Comparison of ENCODE assay signal across 1 cellular context in the genomic region with DNA sequence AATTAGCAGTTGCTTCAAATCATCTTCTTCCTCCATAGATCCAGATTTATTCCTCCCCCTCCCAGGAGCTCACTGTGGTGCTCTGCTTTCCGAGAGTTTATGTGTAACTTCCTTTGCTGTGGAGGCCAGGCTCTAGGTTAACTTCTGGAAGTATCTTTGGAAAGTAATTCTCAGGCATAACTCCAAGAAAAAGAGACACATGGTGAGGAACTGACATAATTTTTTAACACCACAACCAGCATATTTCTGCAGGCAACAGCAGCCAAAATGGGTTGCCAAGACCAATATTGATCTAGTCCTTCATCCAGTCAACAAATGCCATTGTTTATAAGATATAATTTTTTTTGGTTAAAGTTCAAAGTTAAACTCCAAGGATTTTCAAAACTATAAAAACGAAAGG.
TF ChIP-seq lines count a peak whose summit lies in the region.

No MANE protein-coding gene starts in this region.

TF ChIP-seq in HepG2, 621 proteins besides CTCF, POLR2A, EP300 and RAD21:
- TF ChIP-seq TBP (CRISPR knock-in tag; IDR thresholded peaks at IDR 0.05) (no peak), SUZ12 (IDR thresholded peaks at IDR 0.05; ENCODE audit: low read depth, low read length) (no peak), ZBTB42 (CRISPR knock-in tag; IDR thresholded peaks at IDR 0.05) (no peak), PITX1 (CRISPR knock-in tag; IDR thresholded peaks at IDR 0.05) (no peak), DNMT1 (CRISPR knock-in tag; IDR thresholded peaks at IDR 0.05) (no peak), MIER2 (CRISPR knock-in tag; IDR thresholded peaks at IDR 0.05) (no peak)
- TF ChIP-seq, protein P1, sequence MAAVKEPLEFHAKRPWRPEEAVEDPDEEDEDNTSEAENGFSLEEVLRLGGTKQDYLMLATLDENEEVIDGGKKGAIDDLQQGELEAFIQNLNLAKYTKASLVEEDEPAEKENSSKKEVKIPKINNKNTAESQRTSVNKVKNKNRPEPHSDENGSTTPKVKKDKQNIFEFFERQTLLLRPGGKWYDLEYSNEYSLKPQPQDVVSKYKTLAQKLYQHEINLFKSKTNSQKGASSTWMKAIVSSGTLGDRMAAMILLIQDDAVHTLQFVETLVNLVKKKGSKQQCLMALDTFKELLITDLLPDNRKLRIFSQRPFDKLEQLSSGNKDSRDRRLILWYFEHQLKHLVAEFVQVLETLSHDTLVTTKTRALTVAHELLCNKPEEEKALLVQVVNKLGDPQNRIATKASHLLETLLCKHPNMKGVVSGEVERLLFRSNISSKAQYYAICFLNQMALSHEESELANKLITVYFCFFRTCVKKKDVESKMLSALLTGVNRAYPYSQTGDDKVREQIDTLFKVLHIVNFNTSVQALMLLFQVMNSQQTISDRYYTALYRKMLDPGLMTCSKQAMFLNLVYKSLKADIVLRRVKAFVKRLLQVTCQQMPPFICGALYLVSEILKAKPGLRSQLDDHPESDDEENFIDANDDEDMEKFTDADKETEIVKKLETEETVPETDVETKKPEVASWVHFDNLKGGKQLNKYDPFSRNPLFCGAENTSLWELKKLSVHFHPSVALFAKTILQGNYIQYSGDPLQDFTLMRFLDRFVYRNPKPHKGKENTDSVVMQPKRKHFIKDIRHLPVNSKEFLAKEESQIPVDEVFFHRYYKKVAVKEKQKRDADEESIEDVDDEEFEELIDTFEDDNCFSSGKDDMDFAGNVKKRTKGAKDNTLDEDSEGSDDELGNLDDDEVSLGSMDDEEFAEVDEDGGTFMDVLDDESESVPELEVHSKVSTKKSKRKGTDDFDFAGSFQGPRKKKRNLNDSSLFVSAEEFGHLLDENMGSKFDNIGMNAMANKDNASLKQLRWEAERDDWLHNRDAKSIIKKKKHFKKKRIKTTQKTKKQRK (IDR thresholded peaks at IDR 0.05; ENCODE audit: low read length), result no peak
- TF ChIP-seq, protein P2, sequence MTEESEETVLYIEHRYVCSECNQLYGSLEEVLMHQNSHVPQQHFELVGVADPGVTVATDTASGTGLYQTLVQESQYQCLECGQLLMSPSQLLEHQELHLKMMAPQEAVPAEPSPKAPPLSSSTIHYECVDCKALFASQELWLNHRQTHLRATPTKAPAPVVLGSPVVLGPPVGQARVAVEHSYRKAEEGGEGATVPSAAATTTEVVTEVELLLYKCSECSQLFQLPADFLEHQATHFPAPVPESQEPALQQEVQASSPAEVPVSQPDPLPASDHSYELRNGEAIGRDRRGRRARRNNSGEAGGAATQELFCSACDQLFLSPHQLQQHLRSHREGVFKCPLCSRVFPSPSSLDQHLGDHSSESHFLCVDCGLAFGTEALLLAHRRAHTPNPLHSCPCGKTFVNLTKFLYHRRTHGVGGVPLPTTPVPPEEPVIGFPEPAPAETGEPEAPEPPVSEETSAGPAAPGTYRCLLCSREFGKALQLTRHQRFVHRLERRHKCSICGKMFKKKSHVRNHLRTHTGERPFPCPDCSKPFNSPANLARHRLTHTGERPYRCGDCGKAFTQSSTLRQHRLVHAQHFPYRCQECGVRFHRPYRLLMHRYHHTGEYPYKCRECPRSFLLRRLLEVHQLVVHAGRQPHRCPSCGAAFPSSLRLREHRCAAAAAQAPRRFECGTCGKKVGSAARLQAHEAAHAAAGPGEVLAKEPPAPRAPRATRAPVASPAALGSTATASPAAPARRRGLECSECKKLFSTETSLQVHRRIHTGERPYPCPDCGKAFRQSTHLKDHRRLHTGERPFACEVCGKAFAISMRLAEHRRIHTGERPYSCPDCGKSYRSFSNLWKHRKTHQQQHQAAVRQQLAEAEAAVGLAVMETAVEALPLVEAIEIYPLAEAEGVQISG (CRISPR knock-in tag; IDR thresholded peaks at IDR 0.05), result no peak
- TF ChIP-seq, protein P3, sequence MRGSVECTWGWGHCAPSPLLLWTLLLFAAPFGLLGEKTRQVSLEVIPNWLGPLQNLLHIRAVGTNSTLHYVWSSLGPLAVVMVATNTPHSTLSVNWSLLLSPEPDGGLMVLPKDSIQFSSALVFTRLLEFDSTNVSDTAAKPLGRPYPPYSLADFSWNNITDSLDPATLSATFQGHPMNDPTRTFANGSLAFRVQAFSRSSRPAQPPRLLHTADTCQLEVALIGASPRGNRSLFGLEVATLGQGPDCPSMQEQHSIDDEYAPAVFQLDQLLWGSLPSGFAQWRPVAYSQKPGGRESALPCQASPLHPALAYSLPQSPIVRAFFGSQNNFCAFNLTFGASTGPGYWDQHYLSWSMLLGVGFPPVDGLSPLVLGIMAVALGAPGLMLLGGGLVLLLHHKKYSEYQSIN (CRISPR knock-in tag; IDR thresholded peaks at IDR 0.05; ENCODE audit: borderline replicate concordance), result no peak
- TF ChIP-seq, protein P4, sequence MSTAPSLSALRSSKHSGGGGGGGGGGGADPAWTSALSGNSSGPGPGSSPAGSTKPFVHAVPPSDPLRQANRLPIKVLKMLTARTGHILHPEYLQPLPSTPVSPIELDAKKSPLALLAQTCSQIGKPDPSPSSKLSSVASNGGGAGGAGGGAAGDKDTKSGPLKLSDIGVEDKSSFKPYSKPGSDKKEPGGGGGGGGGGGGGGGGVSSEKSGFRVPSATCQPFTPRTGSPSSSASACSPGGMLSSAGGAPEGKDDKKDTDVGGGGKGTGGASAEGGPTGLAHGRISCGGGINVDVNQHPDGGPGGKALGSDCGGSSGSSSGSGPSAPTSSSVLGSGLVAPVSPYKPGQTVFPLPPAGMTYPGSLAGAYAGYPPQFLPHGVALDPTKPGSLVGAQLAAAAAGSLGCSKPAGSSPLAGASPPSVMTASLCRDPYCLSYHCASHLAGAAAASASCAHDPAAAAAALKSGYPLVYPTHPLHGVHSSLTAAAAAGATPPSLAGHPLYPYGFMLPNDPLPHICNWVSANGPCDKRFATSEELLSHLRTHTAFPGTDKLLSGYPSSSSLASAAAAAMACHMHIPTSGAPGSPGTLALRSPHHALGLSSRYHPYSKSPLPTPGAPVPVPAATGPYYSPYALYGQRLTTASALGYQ (CRISPR knock-in tag; IDR thresholded peaks at IDR 0.05), result no peak
